ENCODE assay signal across 26 cellular contexts in the genomic region with DNA sequence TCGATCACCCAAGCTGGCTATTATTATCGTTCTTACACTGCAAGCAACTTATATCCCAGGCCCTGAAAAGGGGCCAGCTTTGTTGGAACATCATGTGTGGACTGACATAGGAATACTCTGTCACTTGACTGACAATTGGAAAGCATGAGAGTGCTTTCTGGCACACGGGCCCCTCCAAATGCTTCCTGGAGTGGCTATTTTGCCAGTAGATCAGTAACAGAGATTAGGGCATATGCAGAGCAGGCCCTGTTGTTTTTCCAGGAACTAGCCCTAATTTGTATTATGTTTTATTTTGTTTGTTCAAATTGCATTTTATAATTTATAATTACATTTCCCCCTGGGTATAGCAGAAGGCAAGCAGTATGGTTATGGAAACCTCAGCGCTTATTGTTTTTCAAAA.
"Had no signal": no experiment of that assay in that cellular context is flagged by ENCODE, and none has a peak within 500 bp of the region (broad histone marks: within the 10 kb centered on the region; RNA-seq: fewer than 3 reads in every experiment).

No MANE protein-coding gene starts in this region.

- H3K4me3 ChIP-seq: adrenal gland had no signal

- DNase-seq: activated CD4-positive, alpha-beta memory T cell treated with anti-CD3 and anti-CD28 coated beads, Interleukin-2, amount 10 ng/mL, durations not matched to agents 7 days and 5 days; activated CD4-positive, alpha-beta T cell treated with anti-CD3 and anti-CD28 coated beads for 36 hours; activated CD4-positive, alpha-beta T cell treated with anti-CD3 and anti-CD28 coated beads, Interleukin-2, amount 50 U/mL, for 1 hour; activated CD8-positive, alpha-beta memory T cell treated with anti-CD3 and anti-CD28 coated beads, Interleukin-2, amount 50 U/mL, for 4 hours; activated gamma-delta T cell treated with Interleukin-2 at 50 U/mL for 16 hours; activated naive CD4-positive, alpha-beta T cell treated with anti-CD3 and anti-CD28 coated beads, Interleukin-2, amount 50 U/mL, for 16 hours; activated naive CD8-positive, alpha-beta T cell treated with anti-CD3 and anti-CD28 coated beads, Interleukin-2, amount 10 ng/mL, durations not matched to agents 7 days and 5 days; activated T-cell treated with anti-CD3 and anti-CD28 coated beads, Interleukin-2, amount 50 U/mL, for 72 hours; adrenal gland; anterior cingulate cortex; cerebellar nuclear complex; Kasumi-1; KBM-7; NCI-H1048; NCI-H146; NCI-H2029; NCI-H2107; NCI-H2171 treated with DMSO at 0.1 percent for 48 hours; NCI-H226; NCI-H510A; NCI-H526 treated with DMSO at 0.1 percent for 48 hours; NCI-H82; RPMI8226; T-helper 9 cell; WERI-Rb-1 had no signal

- H3K4me1 ChIP-seq: adrenal gland had no signal

- H3K9me3 ChIP-seq: adrenal gland had no signal

- H3K36me3 ChIP-seq: adrenal gland, WERI-Rb-1 had no signal

- H3K27ac ChIP-seq: adrenal gland, WERI-Rb-1 had no signal

- H3K27me3 ChIP-seq: adrenal gland had no signal

- ATAC-seq: activated CD4-positive, alpha-beta T cell treated with anti-CD3 and anti-CD28 coated beads for 36 hours; activated T-cell treated with anti-CD3 and anti-CD28 coated beads, Interleukin-2, amount 50 U/mL, for 72 hours; Right ventricle myocardium inferior had no signal
